ENCODE assay signal across 19 cellular contexts in genomic region chr14:104093366-104094055, GRCh38. TPM values are rescaled to one million over a fixed set of nuclear protein-coding genes. Genes with fewer than 3 reads are reported as not detected.
DNase-seq lines count a peak whose midpoint lies in the region; ATAC-seq and TF ChIP-seq lines count a peak whose summit lies in the region.
"Had no signal": no experiment of that assay in that cellular context is flagged by ENCODE, and none has a peak within 500 bp of the region (broad histone marks: within the 10 kb centered on the region; RNA-seq: fewer than 3 reads in every experiment).

No MANE protein-coding gene starts in this region.

- H3K4me3 ChIP-seq in RWPE2 (ENCODE audit: severe bottlenecking), result no peak overlapping the region
- H3K4me3 ChIP-seq in osteoblast (ENCODE audit: insufficient read depth, low read length), result no peak overlapping the region
- no peak overlapping the region for H3K4me3 ChIP-seq in MM.1S (ENCODE audit: low read length)
- H3K4me3 ChIP-seq: neural progenitor cell had no signal

- TF ChIP-seq CTCF in activated CD8-positive, alpha-beta T cell treated with anti-CD3 and anti-CD28 coated beads for 36 hours (IDR thresholded peaks at IDR 0.05), result no peak
- TF ChIP-seq CTCF in RWPE2 (IDR thresholded peaks at IDR 0.05; ENCODE audit: poor library complexity, severe bottlenecking) (no peak), osteoblast (IDR thresholded peaks at IDR 0.05; ENCODE audit: extremely low read depth, low read depth, low read length) (no peak), MM.1S (IDR thresholded peaks at IDR 0.05; ENCODE audit: low read length) (no peak), Calu3 (IDR thresholded peaks at IDR 0.05; ENCODE audit: unreplicated experiment) (no peak)

- peaks cover 4% of the 10 kb centered on the region for H3K4me1 Mint-ChIP-seq in activated CD8-positive, alpha-beta T cell treated with anti-CD3 and anti-CD28 coated beads, Interleukin-2, amount 10 ng/mL, durations not matched to agents 7 days and 5 days (ENCODE audit: low read depth)
- peaks cover 3% of the 10 kb centered on the region for H3K4me1 Mint-ChIP-seq in activated CD8-positive, alpha-beta T cell treated with anti-CD3 and anti-CD28 coated beads for 36 hours (ENCODE audit: low read depth)
- peaks cover 8% of the 10 kb centered on the region for H3K4me1 Mint-ChIP-seq in Calu3 (ENCODE audit: low read depth, unreplicated experiment)

- H3K9me2 ChIP-seq in MM.1S (replicated peaks; ENCODE audit: insufficient read depth, low read length), result no peaks in the 10 kb centered on the region

- no TSS peak for BruUV-seq in Calu3 (replicated peaks; lab: Mats Ljungman, UMichigan)

- H3K36me3 Mint-ChIP-seq in activated CD8-positive, alpha-beta T cell treated with anti-CD3 and anti-CD28 coated beads, Interleukin-2, amount 10 ng/mL, durations not matched to agents 7 days and 5 days (ENCODE audit: low read depth), result no peaks in the 10 kb centered on the region
- no peaks in the 10 kb centered on the region for H3K36me3 Mint-ChIP-seq in activated CD8-positive, alpha-beta T cell treated with anti-CD3 and anti-CD28 coated beads for 36 hours (ENCODE audit: low read depth)
- H3K36me3 Mint-ChIP-seq in Calu3 (ENCODE audit: insufficient read depth, unreplicated experiment), result no peaks in the 10 kb centered on the region
- H3K36me3 Mint-ChIP-seq: activated naive CD4-positive, alpha-beta T cell treated with anti-CD3 and anti-CD28 coated beads, Interleukin-2, amount 50 U/mL, for 72 hours; CD14-positive monocyte; neural progenitor cell; stimulated activated effector memory CD8-positive, alpha-beta T cell treated with anti-CD3 and anti-CD28 coated beads, Interleukin-12 subunit alpha, Interleukin-12 subunit beta, amount 100 ng/mL, for 72 hours; type B pancreatic cell had no signal

- H2AFZ ChIP-seq in osteoblast (ENCODE audit: low read length) (no peak overlapping the region), MM.1S (ENCODE audit: low read length) (no peak overlapping the region)

- H4K20me1 ChIP-seq in osteoblast (ENCODE audit: insufficient read depth, low read length) (no peaks in the 10 kb centered on the region), MM.1S (ENCODE audit: insufficient read depth, low read length) (no peaks in the 10 kb centered on the region)

- H3K27me3 ChIP-seq in RWPE2 (ENCODE audit: insufficient read depth, poor library complexity, severe bottlenecking) (no peaks in the 10 kb centered on the region), osteoblast (ENCODE audit: insufficient read depth, low read length) (no peaks in the 10 kb centered on the region), MM.1S (replicated peaks; ENCODE audit: insufficient read depth, low read length) (peaks cover 10% of the 10 kb centered on the region)
- H3K27me3 ChIP-seq: neural progenitor cell had no signal

- H3K27ac Mint-ChIP-seq in activated CD8-positive, alpha-beta T cell treated with anti-CD3 and anti-CD28 coated beads, Interleukin-2, amount 10 ng/mL, durations not matched to agents 7 days and 5 days, result no peak overlapping the region
- H3K27ac Mint-ChIP-seq in activated CD8-positive, alpha-beta T cell treated with anti-CD3 and anti-CD28 coated beads for 36 hours, result no peak overlapping the region
- no peak overlapping the region for H3K27ac Mint-ChIP-seq in Calu3 (ENCODE audit: unreplicated experiment)
- H3K27ac Mint-ChIP-seq: activated CD4-positive, alpha-beta T cell treated with anti-CD3 and anti-CD28 coated beads for 36 hours; activated naive CD4-positive, alpha-beta T cell treated with anti-CD3 and anti-CD28 coated beads, Interleukin-2, amount 50 U/mL, for 72 hours; neural progenitor cell had no signal

- peak; percentile 26 for DNase-seq in activated CD8-positive, alpha-beta T cell treated with anti-CD3 and anti-CD28 coated beads, Interleukin-2, amount 10 ng/mL, durations not matched to agents 7 days and 5 days
- no peak for DNase-seq in activated CD8-positive, alpha-beta T cell treated with anti-CD3 and anti-CD28 coated beads for 36 hours
- no peak for DNase-seq in RWPE2 (ENCODE audit: low spot score)
- DNase-seq in left cardiac atrium, result peak; percentile 45
- peak; percentile 87 for DNase-seq in osteoblast (ENCODE audit: insufficient read length, low spot score, missing footprints)
- no peak for DNase-seq in NAMALWA (ENCODE audit: low spot score)
- DNase-seq in MM.1S, result no peak
- no peak for DNase-seq in Calu3
- DNase-seq: activated CD4-positive, alpha-beta T cell treated with anti-CD3 and anti-CD28 coated beads for 36 hours; mammary epithelial cell; NCI-H1092; NCI-H2171 had no signal

- H3K4me1 ChIP-seq in RWPE2 (ENCODE audit: insufficient read depth, poor library complexity, severe bottlenecking) (no peaks in the 10 kb centered on the region), osteoblast (ENCODE audit: insufficient read depth, low read length) (no peaks in the 10 kb centered on the region), MM.1S (ENCODE audit: low read length) (no peaks in the 10 kb centered on the region)

- H3K9me3 ChIP-seq in RWPE2 (ENCODE audit: severe bottlenecking), result no peaks in the 10 kb centered on the region
- no peaks in the 10 kb centered on the region for H3K9me3 ChIP-seq in osteoblast (ENCODE audit: low read depth, low read length)
- H3K9me3 ChIP-seq in MM.1S (replicated peaks; ENCODE audit: insufficient read depth, low read length), result no peaks in the 10 kb centered on the region

- H3K79me2 ChIP-seq in osteoblast (ENCODE audit: insufficient read depth, low read length), result no peaks in the 10 kb centered on the region
- no peaks in the 10 kb centered on the region for H3K79me2 ChIP-seq in MM.1S (ENCODE audit: low read length)

- H3K4me3 Mint-ChIP-seq in activated CD8-positive, alpha-beta T cell treated with anti-CD3 and anti-CD28 coated beads, Interleukin-2, amount 10 ng/mL, durations not matched to agents 7 days and 5 days, result no peak overlapping the region
- no peak overlapping the region for H3K4me3 Mint-ChIP-seq in activated CD8-positive, alpha-beta T cell treated with anti-CD3 and anti-CD28 coated beads for 36 hours
- no peak overlapping the region for H3K4me3 Mint-ChIP-seq in Calu3 (ENCODE audit: low read depth, unreplicated experiment)
- H3K4me3 Mint-ChIP-seq: activated CD4-positive, alpha-beta T cell treated with anti-CD3 and anti-CD28 coated beads for 36 hours; CD14-positive monocyte; neural progenitor cell; stimulated activated effector memory CD8-positive, alpha-beta T cell treated with anti-CD3 and anti-CD28 coated beads, Interleukin-12 subunit alpha, Interleukin-12 subunit beta, amount 100 ng/mL, for 72 hours; type B pancreatic cell had no signal

- H3K36me3 ChIP-seq in RWPE2 (ENCODE audit: low read depth) (no peaks in the 10 kb centered on the region), osteoblast (ENCODE audit: insufficient read depth, low read length) (no peaks in the 10 kb centered on the region), MM.1S (replicated peaks; ENCODE audit: insufficient read depth, low read length) (no peaks in the 10 kb centered on the region)
- H3K36me3 ChIP-seq: neural progenitor cell had no signal

- H3F3A ChIP-seq in MM.1S (ENCODE audit: insufficient read depth, low read length), result no peaks in the 10 kb centered on the region

- no peaks in the 10 kb centered on the region for H3K9me3 Mint-ChIP-seq in activated CD8-positive, alpha-beta T cell treated with anti-CD3 and anti-CD28 coated beads, Interleukin-2, amount 10 ng/mL, durations not matched to agents 7 days and 5 days (ENCODE audit: insufficient read depth)
- no peaks in the 10 kb centered on the region for H3K9me3 Mint-ChIP-seq in activated CD8-positive, alpha-beta T cell treated with anti-CD3 and anti-CD28 coated beads for 36 hours
- H3K9me3 Mint-ChIP-seq in Calu3 (ENCODE audit: low read depth, unreplicated experiment), result no peaks in the 10 kb centered on the region
- H3K9me3 Mint-ChIP-seq: activated naive CD4-positive, alpha-beta T cell treated with anti-CD3 and anti-CD28 coated beads, Interleukin-2, amount 50 U/mL, for 72 hours; neural progenitor cell; stimulated activated effector memory CD8-positive, alpha-beta T cell treated with anti-CD3 and anti-CD28 coated beads, Interleukin-12 subunit alpha, Interleukin-12 subunit beta, amount 100 ng/mL, for 72 hours; type B pancreatic cell had no signal

- no peak overlapping the region for H3K4me2 ChIP-seq in osteoblast (ENCODE audit: insufficient read depth, low read length)
- H3K4me2 ChIP-seq in MM.1S (ENCODE audit: low read depth, low read length), result no peak overlapping the region
- H3K4me2 ChIP-seq: neural progenitor cell had no signal

- CTCF ChIA-PET in activated CD8-positive, alpha-beta T cell treated with anti-CD3 and anti-CD28 coated beads, Interleukin-2, amount 10 ng/mL, durations not matched to agents 7 days and 5 days (lab: Charles Lee), result interaction anchor here (1.3 to 3.7 kb wide), 3 partner anchors 15 to 471 kb away, joined by 3 to 25 read pairs (median 7); no protein-coding TSS in a partner anchor
- CTCF ChIA-PET in activated CD8-positive, alpha-beta T cell treated with anti-CD3 and anti-CD28 coated beads for 36 hours (lab: Charles Lee), result interaction anchor here (0.9 to 2.3 kb wide), 8 partner anchors 9 to 547 kb away, joined by 3 to 9 read pairs (median 4); no protein-coding TSS in a partner anchor
- CTCF ChIA-PET in Calu3 (lab: Charles Lee), result interaction anchor here (0.5 to 1.6 kb wide), 5 partner anchors 10 to 396 kb away, joined by 3 to 15 read pairs (median 6); no protein-coding TSS in a partner anchor

- intact Hi-C loops in activated CD8-positive, alpha-beta T cell treated with anti-CD3 and anti-CD28 coated beads for 36 hours (cut with micrococcal nuclease), result no loop called here
- intact Hi-C loops in left cardiac atrium (cut with DNase I) (no loop called here), Calu3 (cut with micrococcal nuclease; ENCODE audit: unreplicated experiment) (loop anchor here (1.0 kb wide), 1 partner anchor 38 kb away; no protein-coding TSS in a partner anchor)

- peak; percentile 63 for ATAC-seq in activated CD8-positive, alpha-beta T cell treated with anti-CD3 and anti-CD28 coated beads, Interleukin-2, amount 10 ng/mL, durations not matched to agents 7 days and 5 days
- ATAC-seq in activated CD8-positive, alpha-beta T cell treated with anti-CD3 and anti-CD28 coated beads for 36 hours, result no peak
- ATAC-seq in RWPE2 (ENCODE audit: low read depth) (peak; percentile 11; the same call in 1 of the 3 replicates), left cardiac atrium (peak; percentile 32 to 41)
- ATAC-seq: stimulated activated effector memory CD8-positive, alpha-beta T cell treated with anti-CD3 and anti-CD28 coated beads, Interleukin-12 subunit alpha, Interleukin-12 subunit beta, amount 100 ng/mL, for 72 hours had no signal

- H3K27ac ChIP-seq in RWPE2 (ENCODE audit: poor library complexity, severe bottlenecking) (no peak overlapping the region), osteoblast (ENCODE audit: low read depth, low read length) (no peak overlapping the region), MM.1S (ENCODE audit: low read length) (no peak overlapping the region)
- H3K27ac ChIP-seq: neural progenitor cell, RWPE1 had no signal

- H3K27me3 Mint-ChIP-seq in activated CD8-positive, alpha-beta T cell treated with anti-CD3 and anti-CD28 coated beads, Interleukin-2, amount 10 ng/mL, durations not matched to agents 7 days and 5 days (ENCODE audit: low read depth), result no peaks in the 10 kb centered on the region
- H3K27me3 Mint-ChIP-seq in activated CD8-positive, alpha-beta T cell treated with anti-CD3 and anti-CD28 coated beads for 36 hours, result no peaks in the 10 kb centered on the region
- H3K27me3 Mint-ChIP-seq in Calu3 (ENCODE audit: unreplicated experiment), result peaks cover 32% of the 10 kb centered on the region
- H3K27me3 Mint-ChIP-seq: activated CD4-positive, alpha-beta T cell treated with anti-CD3 and anti-CD28 coated beads for 36 hours had no signal

- H3K9ac ChIP-seq in MM.1S (ENCODE audit: low read length), result no peak overlapping the region
- H3K9ac ChIP-seq: neural progenitor cell had no signal

- POLR2A ChIA-PET in activated CD8-positive, alpha-beta T cell treated with anti-CD3 and anti-CD28 coated beads, Interleukin-2, amount 10 ng/mL, durations not matched to agents 7 days and 5 days (lab: Charles Lee), result interaction anchor here (0.7 kb wide), 1 partner anchor 414 kb away, joined by 3 read pairs; no protein-coding TSS in a partner anchor
- POLR2A ChIA-PET in activated CD8-positive, alpha-beta T cell treated with anti-CD3 and anti-CD28 coated beads for 36 hours (lab: Charles Lee), result no interaction called here

RNA-seq across cellular contexts. Expression of gene ASPG, which starts 8.0 kb away (rescaled TPM):
- not detected for total RNA-seq in activated CD8-positive, alpha-beta T cell treated with anti-CD3 and anti-CD28 coated beads, Interleukin-2, amount 10 ng/mL, durations not matched to agents 7 days and 5 days
- total RNA-seq in activated CD8-positive, alpha-beta T cell treated with anti-CD3 and anti-CD28 coated beads for 36 hours, result not detected
- total RNA-seq in left cardiac atrium (100 to 1,000 TPM in 1 of 2 donors, 10 to 100 TPM in 1; 92.0 to 168 TPM), osteoblast (under 0.01 TPM in 1 of 2 replicates, not detected in the other), Calu3 (2022) (not detected in 2 replicates)
- total RNA-seq: A172; activated CD4-positive, alpha-beta T cell treated with anti-CD3 and anti-CD28 coated beads for 36 hours; activated naive CD4-positive, alpha-beta T cell treated with anti-CD3 and anti-CD28 coated beads, Interleukin-2, amount 50 U/mL, for 72 hours had no signal

RNA-seq across cellular contexts. Expression of gene KIF26A, which starts 44.9 kb away (rescaled TPM):
- total RNA-seq in activated CD8-positive, alpha-beta T cell treated with anti-CD3 and anti-CD28 coated beads, Interleukin-2, amount 10 ng/mL, durations not matched to agents 7 days and 5 days, result under 1 TPM; 0.26 TPM
- total RNA-seq in activated CD8-positive, alpha-beta T cell treated with anti-CD3 and anti-CD28 coated beads for 36 hours, result under 1 TPM; 0.59 to 0.65 TPM
- 1 to 10 TPM; 7.6 to 8.1 TPM for total RNA-seq in left cardiac atrium
- total RNA-seq in osteoblast, result not detected in 2 replicates
- 0.07 TPM in 2 replicates for total RNA-seq in Calu3 (2022)

Comparison
In these comparisons a context has a peak if more than half of its experiments do, and no peak if none do; other contexts are left out.
1. DNase-seq: peak in activated CD8-positive, alpha-beta T cell treated with anti-CD3 and anti-CD28 coated beads, Interleukin-2, amount 10 ng/mL, durations not matched to agents 7 days and 5 days (single experiment), left cardiac atrium (single experiment) and osteoblast (single experiment); none in activated CD8-positive, alpha-beta T cell treated with anti-CD3 and anti-CD28 coated beads for 36 hours (single experiment), RWPE2 (single experiment), NAMALWA (single experiment), MM.1S (single experiment) and Calu3 (single experiment).
2. RNA of gene ASPG, which starts 8.0 kb away (total RNA-seq): 92.0 to 168 TPM in left cardiac atrium; not detected in activated CD8-positive, alpha-beta T cell treated with anti-CD3 and anti-CD28 coated beads, Interleukin-2, amount 10 ng/mL, durations not matched to agents 7 days and 5 days, not detected in activated CD8-positive, alpha-beta T cell treated with anti-CD3 and anti-CD28 coated beads for 36 hours, under 0.01 TPM in osteoblast and not detected in Calu3; every median in the first group is over 10 times any median in the second.